In genomic region chr11:20097319-20098221, GRCh38 we compare ENCODE assay signal across 11 cellular contexts.
DNase-seq lines count a peak whose midpoint lies in the region; ATAC-seq and TF ChIP-seq lines count a peak whose summit lies in the region.
"Had no signal": no experiment of that assay in that cellular context is flagged by ENCODE, and none has a peak within 500 bp of the region (broad histone marks: within the 10 kb centered on the region; RNA-seq: fewer than 3 reads in every experiment).

No MANE protein-coding gene starts in this region.

- intact Hi-C loops in esophagus muscularis mucosa (cut with DNase I) (no loop called here), sigmoid colon (cut with DNase I) (loop anchor here (5.0 kb wide), 1 partner anchor 40 kb away; no protein-coding TSS in a partner anchor)
- intact Hi-C loops in CD8-positive, alpha-beta T cell (cut with DNase I, micrococcal nuclease) = no loop called here

- H3K27ac Mint-ChIP-seq in CD8-positive, alpha-beta T cell = no peak overlapping the region

- H3K27ac ChIP-seq in esophagus muscularis mucosa (replicated peaks in 1 of 4) (peak overlapping the region; percentile 37 to 72 (median 50)), sigmoid colon (peak overlapping the region; percentile 37 to 70 (median 58))
- H3K27ac ChIP-seq in CD8-positive, alpha-beta T cell (ENCODE audit: low read depth, low read length) = no peak overlapping the region

- peak; percentile 79 for DNase-seq in DMS79 (lab: John Stamatoyannopoulos, UW)
- DNase-seq in NCI-H69 (lab: John Stamatoyannopoulos, UW) = peak; percentile 66
- DNase-seq in esophagus muscularis mucosa (ENCODE audit: extremely low spot score) = no peak
- no peak for DNase-seq in sigmoid colon
- no peak for DNase-seq in CD8-positive, alpha-beta T cell
- DNase-seq in ecto neural progenitor cell (ENCODE audit: low spot score) = no peak
- DNase-seq: activated CD4-positive, CD25-positive, alpha-beta regulatory T cell treated with anti-CD3 and anti-CD28 coated beads, Interleukin-2, amount 50 U/mL, for 72 hours; kidney; stimulated activated CD4-positive, alpha-beta T cell treated with anti-CD3 and anti-CD28 coated beads, Interleukin-2, amount 100 ng/mL, for 24 hours had no signal

- no peaks in the 10 kb centered on the region for H3K9me3 Mint-ChIP-seq in CD8-positive, alpha-beta T cell

- no peaks in the 10 kb centered on the region for H3K4me1 Mint-ChIP-seq in CD8-positive, alpha-beta T cell (ENCODE audit: low read depth)

- no peak for TF ChIP-seq POLR2A in esophagus muscularis mucosa (IDR thresholded peaks at IDR 0.05; ENCODE audit: low read depth)
- TF ChIP-seq POLR2A in sigmoid colon (IDR thresholded peaks at IDR 0.05) = no peak

- 38% methylated on average over 13 of the region's 13 CpGs for WGBS in esophagus muscularis mucosa
- WGBS in sigmoid colon, 2 donors = 76 to 79% methylated on average over 13 of the region's 13 CpGs

- H3K27me3 Mint-ChIP-seq in CD8-positive, alpha-beta T cell (ENCODE audit: low read depth) = no peaks in the 10 kb centered on the region

- ATAC-seq in GM21423 (IDR thresholded peaks at IDR 0.05; ENCODE audit: unreplicated experiment) (no peak), HG03457 (IDR thresholded peaks at IDR 0.05; ENCODE audit: unreplicated experiment) (no peak)
- ATAC-seq in CD8-positive, alpha-beta T cell = no peak

- CTCF ChIA-PET in CD8-positive, alpha-beta T cell (lab: Charles Lee) = interaction anchor here (1.8 kb wide), 1 partner anchor 12 kb away, joined by 7 read pairs; no protein-coding TSS in a partner anchor

- H3K4me3 Mint-ChIP-seq in CD8-positive, alpha-beta T cell = no peak overlapping the region

- H3K27me3 ChIP-seq in esophagus muscularis mucosa (no peaks in the 10 kb centered on the region), sigmoid colon (no peaks in the 10 kb centered on the region)
- no peaks in the 10 kb centered on the region for H3K27me3 ChIP-seq in CD8-positive, alpha-beta T cell (ENCODE audit: insufficient read depth, low read length)

- H3K4me1 ChIP-seq in esophagus muscularis mucosa = peaks cover 0 to 25% (median 20%) of the 10 kb centered on the region in 4 donors
- H3K4me1 ChIP-seq in sigmoid colon = peaks cover 0 to 33% (median 18%) of the 10 kb centered on the region in 4 donors
- no peaks in the 10 kb centered on the region for H3K4me1 ChIP-seq in CD8-positive, alpha-beta T cell (ENCODE audit: insufficient read depth, low read length)

- TF ChIP-seq EP300 in esophagus muscularis mucosa (IDR thresholded peaks at IDR 0.05) (no peak), sigmoid colon (IDR thresholded peaks at IDR 0.05) (no peak)

- H3K9me3 ChIP-seq in esophagus muscularis mucosa (no peaks in the 10 kb centered on the region), sigmoid colon (no peaks in the 10 kb centered on the region)
- no peaks in the 10 kb centered on the region for H3K9me3 ChIP-seq in CD8-positive, alpha-beta T cell (ENCODE audit: low read length)

- no peaks in the 10 kb centered on the region for H3K36me3 Mint-ChIP-seq in CD8-positive, alpha-beta T cell

- TF ChIP-seq CTCF in esophagus muscularis mucosa (IDR thresholded peaks at IDR 0.05) (no peak), sigmoid colon (IDR thresholded peaks at IDR 0.05) (no peak)
- no peak for TF ChIP-seq CTCF in CD8-positive, alpha-beta T cell (IDR thresholded peaks at IDR 0.05)

- no peak overlapping the region for H3K4me3 ChIP-seq in esophagus muscularis mucosa
- H3K4me3 ChIP-seq in sigmoid colon = no peak overlapping the region
- no peak overlapping the region for H3K4me3 ChIP-seq in CD8-positive, alpha-beta T cell (ENCODE audit: low read depth, low read length)

- POLR2A ChIA-PET in CD8-positive, alpha-beta T cell (lab: Charles Lee) = no interaction called here

- H3K36me3 ChIP-seq in esophagus muscularis mucosa (peaks cover 44 to 89% (median 71%) of the 10 kb centered on the region in 4 donors), sigmoid colon (peaks cover 32 to 80% (median 46%) of the 10 kb centered on the region in 4 donors)
- H3K36me3 ChIP-seq in CD8-positive, alpha-beta T cell (ENCODE audit: insufficient read depth, low read length) = no peaks in the 10 kb centered on the region

Comparison
In these comparisons a context has a peak if more than half of its experiments do, and no peak if none do; other contexts are left out.
1. DNase-seq: peak in DMS79 (single experiment) and NCI-H69 (single experiment); none in esophagus muscularis mucosa (single experiment), sigmoid colon (single experiment), CD8-positive, alpha-beta T cell (0 of 7) and ecto neural progenitor cell (single experiment).